In the genomic region with DNA sequence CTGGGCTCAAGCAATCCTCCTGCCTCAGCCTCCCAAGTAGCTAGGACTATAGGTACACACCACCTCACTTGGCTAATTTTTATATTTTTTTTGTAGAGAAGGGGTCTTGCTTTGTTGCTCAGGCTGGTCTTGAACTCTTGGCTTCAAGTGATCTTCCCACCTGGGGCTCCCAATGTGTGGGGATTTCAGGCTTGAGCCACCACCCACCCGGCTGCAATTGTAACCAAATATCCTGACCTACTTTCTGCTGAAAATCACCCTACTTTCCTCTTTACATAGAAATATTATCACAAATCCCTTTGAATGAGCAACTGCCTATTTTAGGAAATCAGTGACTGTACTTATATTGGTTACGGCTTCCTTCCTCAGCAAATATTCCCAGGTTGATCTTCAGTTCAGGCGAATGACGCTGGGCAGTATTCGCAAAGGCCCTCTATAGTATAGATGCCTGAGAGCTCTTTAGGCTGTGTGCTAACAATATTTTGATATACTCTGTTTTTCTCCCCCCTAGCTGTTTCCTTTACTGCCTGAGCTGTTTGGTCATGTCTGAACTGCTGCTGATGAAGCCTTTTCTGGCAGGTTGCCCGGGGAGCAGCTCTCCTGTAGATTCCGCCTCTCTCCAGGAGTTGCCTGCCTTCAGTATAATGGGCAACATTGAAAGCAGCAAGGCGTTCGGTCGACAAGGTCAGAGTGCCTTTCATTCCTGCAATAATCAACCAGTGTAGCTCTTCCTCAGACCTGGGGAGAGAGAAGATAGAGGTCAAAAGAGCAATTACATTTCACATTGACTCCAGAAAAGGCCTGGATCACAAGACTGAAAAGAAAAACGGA, we compare ENCODE assay signal across 10 cellular contexts. TPM values are rescaled to one million over a fixed set of nuclear protein-coding genes. Genes with fewer than 3 reads are reported as not detected.
DNase-seq lines count a peak whose midpoint lies in the region; ATAC-seq and TF ChIP-seq lines count a peak whose summit lies in the region.
"Had no signal": no experiment of that assay in that cellular context is flagged by ENCODE, and none has a peak within 500 bp of the region (broad histone marks: within the 10 kb centered on the region; RNA-seq: fewer than 3 reads in every experiment).

No MANE protein-coding gene starts in this region.

- H4K20me1 ChIP-seq in osteoblast (ENCODE audit: insufficient read depth, low read length): no peaks in the 10 kb centered on the region

- H3K4me3 ChIP-seq in gastroesophageal sphincter: no peak overlapping the region
- no peak overlapping the region for H3K4me3 ChIP-seq in osteoblast (ENCODE audit: insufficient read depth, low read length)
- H3K4me3 ChIP-seq: suprapubic skin had no signal

- H3K4me1 ChIP-seq in gastroesophageal sphincter (peaks cover 0 to 14% (median 3%) of the 10 kb centered on the region in 3 donors), osteoblast (ENCODE audit: insufficient read depth, low read length) (no peaks in the 10 kb centered on the region)

- no peak for TF ChIP-seq EP300 in Ishikawa (IDR thresholded peaks at IDR 0.05; ENCODE audit: borderline replicate concordance)
- TF ChIP-seq EP300 in gastroesophageal sphincter (IDR thresholded peaks at IDR 0.05): no peak

- no peak overlapping the region for H3K27ac Mint-ChIP-seq in T-helper 17 cell
- H3K27ac Mint-ChIP-seq: dendritic cell treated with granulocyte-macrophage colony-stimulating factor and Interleukin-4, amounts not matched to agents 40 ng/mL and 50 ng/mL, for 4 days had no signal

- H3K4me3 Mint-ChIP-seq in T-helper 17 cell: no peak overlapping the region
- H3K4me3 Mint-ChIP-seq: dendritic cell treated with granulocyte-macrophage colony-stimulating factor and Interleukin-4, amounts not matched to agents 40 ng/mL and 50 ng/mL, for 4 days had no signal

- ATAC-seq in gastroesophageal sphincter (peak; percentile 60), T-helper 17 cell (no peak), GM19397 (IDR thresholded peaks at IDR 0.05; ENCODE audit: unreplicated experiment) (no peak), HG02678 (IDR thresholded peaks at IDR 0.05; ENCODE audit: unreplicated experiment) (no peak), HG03175 (IDR thresholded peaks at IDR 0.05; ENCODE audit: unreplicated experiment) (no peak)

- no peaks in the 10 kb centered on the region for H3K36me3 Mint-ChIP-seq in T-helper 17 cell (ENCODE audit: low read depth)

- no peak overlapping the region for H2AFZ ChIP-seq in osteoblast (ENCODE audit: low read length)

- no peaks in the 10 kb centered on the region for H3K4me1 Mint-ChIP-seq in T-helper 17 cell

- H3K27me3 Mint-ChIP-seq in T-helper 17 cell: no peaks in the 10 kb centered on the region
- H3K27me3 Mint-ChIP-seq: dendritic cell treated with granulocyte-macrophage colony-stimulating factor and Interleukin-4, amounts not matched to agents 40 ng/mL and 50 ng/mL, for 4 days had no signal

- H3K36me3 ChIP-seq in gastroesophageal sphincter (no peaks in the 10 kb centered on the region), osteoblast (ENCODE audit: insufficient read depth, low read length) (no peaks in the 10 kb centered on the region)
- H3K36me3 ChIP-seq: suprapubic skin had no signal

- TF ChIP-seq CTCF in gastroesophageal sphincter (IDR thresholded peaks at IDR 0.05) (no peak), osteoblast (IDR thresholded peaks at IDR 0.05; ENCODE audit: extremely low read depth, low read depth, low read length) (no peak)

- no peaks in the 10 kb centered on the region for H3K9me3 ChIP-seq in gastroesophageal sphincter
- H3K9me3 ChIP-seq in osteoblast (ENCODE audit: low read depth, low read length): no peaks in the 10 kb centered on the region
- no peaks in the 10 kb centered on the region for H3K9me3 ChIP-seq in T-helper 17 cell (ENCODE audit: control insufficient read depth, low read length, poor library complexity, severe bottlenecking)
- H3K9me3 ChIP-seq: suprapubic skin had no signal

- WGBS in gastroesophageal sphincter (ENCODE audit: low coverage in 1 of 2), 2 donors: 35 to 57% methylated on average over 4 to 9 of the region's 11 CpGs

- H3K4me2 ChIP-seq in osteoblast (ENCODE audit: insufficient read depth, low read length): no peak overlapping the region

- H3K79me2 ChIP-seq in osteoblast (ENCODE audit: insufficient read depth, low read length): no peaks in the 10 kb centered on the region

- H3K27ac ChIP-seq in gastroesophageal sphincter (no peak overlapping the region), osteoblast (ENCODE audit: low read depth, low read length) (no peak overlapping the region)
- H3K27ac ChIP-seq: suprapubic skin had no signal

- no peak for TF ChIP-seq POLR2A in gastroesophageal sphincter (IDR thresholded peaks at IDR 0.05)

- H3K27me3 ChIP-seq in gastroesophageal sphincter (no peaks in the 10 kb centered on the region), osteoblast (ENCODE audit: insufficient read depth, low read length) (no peaks in the 10 kb centered on the region)
- H3K27me3 ChIP-seq: suprapubic skin had no signal

- peak; percentile 12; the same call in 1 of the 2 replicates for TF ChIP-seq RAD21 in Ishikawa (IDR thresholded peaks at IDR 0.05; ENCODE audit: low read depth)

- DNase-seq in RPMI8226 (peak; percentile 9), osteoblast (ENCODE audit: insufficient read length, low spot score, missing footprints) (peak; percentile 58), T-helper 17 cell (no peak)

TF ChIP-seq in Ishikawa, 13 proteins besides CTCF, POLR2A, EP300 and RAD21:
- no peak for TF ChIP-seq USF1 (IDR thresholded peaks at IDR 0.05)
- peak; percentile 29; the same call in 1 of the 2 replicates for TF ChIP-seq TEAD4 (IDR thresholded peaks at IDR 0.05)
- no peak for TF ChIP-seq ZBTB7A (IDR thresholded peaks at IDR 0.05; ENCODE audit: low read depth)
- TF ChIP-seq, protein P1, sequence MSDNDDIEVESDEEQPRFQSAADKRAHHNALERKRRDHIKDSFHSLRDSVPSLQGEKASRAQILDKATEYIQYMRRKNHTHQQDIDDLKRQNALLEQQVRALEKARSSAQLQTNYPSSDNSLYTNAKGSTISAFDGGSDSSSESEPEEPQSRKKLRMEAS (IDR thresholded peaks at IDR 0.05): no peak
- no peak; the same call in 1 of the 2 replicates for TF ChIP-seq CEBPB (IDR thresholded peaks at IDR 0.05)
- no peak for TF ChIP-seq CREB1 (IDR thresholded peaks at IDR 0.05; ENCODE audit: low read depth)
- TF ChIP-seq YY1 (IDR thresholded peaks at IDR 0.05; ENCODE audit: low read depth): no peak
- TF ChIP-seq NFIC (IDR thresholded peaks at IDR 0.05): peak; percentile 88
- TF ChIP-seq FOXM1 (IDR thresholded peaks at IDR 0.05; ENCODE audit: borderline replicate concordance, low read depth): no peak
- no peak for TF ChIP-seq EGR1 (IDR thresholded peaks at IDR 0.05)

RNA-seq across cellular contexts. Expression of gene ZNF608, which starts 59.8 kb away (rescaled TPM):
- total RNA-seq in gastroesophageal sphincter (10 to 100 TPM; 24.4 to 41.4 (median 36.1) TPM), osteoblast (11.6 and 14.7 TPM in 2 replicates), T-helper 17 cell (under 1 TPM; 0.16 to 0.42 TPM)

Comparison
In these comparisons a context has a peak if more than half of its experiments do, and no peak if none do; other contexts are left out.
1. DNase-seq: peak in RPMI8226 (single experiment) and osteoblast (single experiment); none in T-helper 17 cell (0 of 3).